In genomic region chr20:37316775-37317170, GRCh38 we compare ENCODE assay signal across 10 cellular contexts. TPM values are rescaled to one million over a fixed set of nuclear protein-coding genes. Genes with fewer than 3 reads are reported as not detected.
DNase-seq lines count a peak whose midpoint lies in the region; ATAC-seq and TF ChIP-seq lines count a peak whose summit lies in the region.
"Had no signal": no experiment of that assay in that cellular context is flagged by ENCODE, and none has a peak within 500 bp of the region (broad histone marks: within the 10 kb centered on the region; RNA-seq: fewer than 3 reads in every experiment).

No MANE protein-coding gene starts in this region.

- no peaks in the 10 kb centered on the region for H4K20me1 ChIP-seq in smooth muscle cell (ENCODE audit: low read depth)

- H2AFZ ChIP-seq in smooth muscle cell (ENCODE audit: low read depth): no peak overlapping the region

- no peak for ATAC-seq in sciatic nerve
- ATAC-seq in gastrocnemius medialis: no peak

- H3K9ac ChIP-seq in smooth muscle cell (ENCODE audit: low read depth): peak overlapping the region; percentile 73

- H3K36me3 ChIP-seq in smooth muscle cell (ENCODE audit: low read depth): no peaks in the 10 kb centered on the region
- peaks cover 0 to 14% of the 10 kb centered on the region in 2 donors for H3K36me3 ChIP-seq in gastrocnemius medialis

- H3K4me1 ChIP-seq in smooth muscle cell (ENCODE audit: low read depth) (peaks cover 51% of the 10 kb centered on the region), gastrocnemius medialis (peaks cover 10 to 30% of the 10 kb centered on the region in 2 donors)

- peak overlapping the region; percentile 86 for H3K27ac Mint-ChIP-seq in activated CD4-positive, alpha-beta T cell treated with anti-CD3 and anti-CD28 coated beads, Interleukin-2, amount 10 ng/mL, durations not matched to agents 7 days and 5 days
- H3K27ac Mint-ChIP-seq in dendritic cell treated with granulocyte-macrophage colony-stimulating factor and Interleukin-4, amounts not matched to agents 40 ng/mL and 50 ng/mL, for 4 days: peak overlapping the region; percentile 87

- peaks cover 29% of the 10 kb centered on the region for H3K4me1 Mint-ChIP-seq in activated CD4-positive, alpha-beta T cell treated with anti-CD3 and anti-CD28 coated beads, Interleukin-2, amount 10 ng/mL, durations not matched to agents 7 days and 5 days
- peaks cover 68% of the 10 kb centered on the region for H3K4me1 Mint-ChIP-seq in dendritic cell treated with granulocyte-macrophage colony-stimulating factor and Interleukin-4, amounts not matched to agents 40 ng/mL and 50 ng/mL, for 4 days (ENCODE audit: low read depth)

- no peaks in the 10 kb centered on the region for H3K9me3 Mint-ChIP-seq in activated CD4-positive, alpha-beta T cell treated with anti-CD3 and anti-CD28 coated beads, Interleukin-2, amount 10 ng/mL, durations not matched to agents 7 days and 5 days
- H3K9me3 Mint-ChIP-seq in dendritic cell treated with granulocyte-macrophage colony-stimulating factor and Interleukin-4, amounts not matched to agents 40 ng/mL and 50 ng/mL, for 4 days: no peaks in the 10 kb centered on the region

- no peaks in the 10 kb centered on the region for H3K27me3 ChIP-seq in smooth muscle cell (ENCODE audit: low read depth)
- H3K27me3 ChIP-seq in gastrocnemius medialis: no peaks in the 10 kb centered on the region

- no peak overlapping the region for H3K4me3 Mint-ChIP-seq in activated CD4-positive, alpha-beta T cell treated with anti-CD3 and anti-CD28 coated beads, Interleukin-2, amount 10 ng/mL, durations not matched to agents 7 days and 5 days
- no peak overlapping the region for H3K4me3 Mint-ChIP-seq in dendritic cell treated with granulocyte-macrophage colony-stimulating factor and Interleukin-4, amounts not matched to agents 40 ng/mL and 50 ng/mL, for 4 days

- peaks cover 7% of the 10 kb centered on the region for H3K79me2 ChIP-seq in smooth muscle cell (ENCODE audit: low read depth)

- no peak for TF ChIP-seq POLR2A in gastrocnemius medialis (IDR thresholded peaks at IDR 0.05)

- intact Hi-C loops in dendritic cell treated with granulocyte-macrophage colony-stimulating factor and Interleukin-4, amounts not matched to agents 40 ng/mL and 50 ng/mL, for 4 days (cut with micrococcal nuclease): loop anchor here (2.0 kb wide), 2 partner anchors 16 to 46 kb away; no protein-coding TSS in a partner anchor
- intact Hi-C loops in sciatic nerve (cut with DNase I): no loop called here
- intact Hi-C loops in gastrocnemius medialis (cut with DNase I; ENCODE audit: low total_unique reads): no loop called here

- in situ Hi-C loops in gastrocnemius medialis (cut with MboI; ENCODE audit: low sequenced_read_pairs in 4 of 4): no loop called here

- WGBS in smooth muscle cell (ENCODE audit: low lambda C conversion rate): 89% methylated on average over 5 of the region's 5 CpGs

- no peaks in the 10 kb centered on the region for H3K27me3 Mint-ChIP-seq in activated CD4-positive, alpha-beta T cell treated with anti-CD3 and anti-CD28 coated beads, Interleukin-2, amount 10 ng/mL, durations not matched to agents 7 days and 5 days
- H3K27me3 Mint-ChIP-seq in dendritic cell treated with granulocyte-macrophage colony-stimulating factor and Interleukin-4, amounts not matched to agents 40 ng/mL and 50 ng/mL, for 4 days: no peaks in the 10 kb centered on the region

- CTCF ChIA-PET in activated CD4-positive, alpha-beta T cell treated with anti-CD3 and anti-CD28 coated beads, Interleukin-2, amount 10 ng/mL, durations not matched to agents 7 days and 5 days (lab: Charles Lee): interaction anchor here (1.5 kb wide), 1 partner anchor 14 kb away, joined by 3 read pairs; no protein-coding TSS in a partner anchor

- H3K27ac ChIP-seq in smooth muscle cell (ENCODE audit: low read depth): peak overlapping the region; percentile 97
- no peak overlapping the region for H3K27ac ChIP-seq in gastrocnemius medialis

- H3K4me3 ChIP-seq in smooth muscle cell (no peak overlapping the region), gastrocnemius medialis (no peak overlapping the region)
- H3K4me3 ChIP-seq: mucosa of descending colon had no signal

- no peak overlapping the region for H3K4me2 ChIP-seq in smooth muscle cell

- DNase-seq in activated CD4-positive, alpha-beta T cell treated with anti-CD3 and anti-CD28 coated beads, Interleukin-2, amount 10 ng/mL, durations not matched to agents 7 days and 5 days: no peak
- DNase-seq in activated CD4-positive, alpha-beta T cell treated with anti-CD3 and anti-CD28 coated beads for 48 hours: no peak
- peak; percentile 28 for DNase-seq in NCI-H748 treated with DMSO at 0.1 percent for 48 hours (lab: John Stamatoyannopoulos, UW)
- no peak for DNase-seq in smooth muscle cell (lab: John Stamatoyannopoulos, UW; ENCODE audit: unreplicated experiment)
- DNase-seq in sciatic nerve (ENCODE audit: low spot score): no peak
- DNase-seq in gastrocnemius medialis: no peak
- DNase-seq in NCI-H524 treated with DMSO at 0.1 percent for 48 hours (lab: John Stamatoyannopoulos, UW): no peak
- DNase-seq: mucosa of descending colon had no signal

- H3K9me3 ChIP-seq in smooth muscle cell (replicated peaks; ENCODE audit: low read depth) (no peaks in the 10 kb centered on the region), gastrocnemius medialis (no peaks in the 10 kb centered on the region)
- H3K9me3 ChIP-seq: mucosa of descending colon had no signal

- POLR2A ChIA-PET in activated CD4-positive, alpha-beta T cell treated with anti-CD3 and anti-CD28 coated beads, Interleukin-2, amount 10 ng/mL, durations not matched to agents 7 days and 5 days (lab: Charles Lee): no interaction called here

- TF ChIP-seq CTCF in smooth muscle cell (IDR thresholded peaks at IDR 0.05; ENCODE audit: borderline replicate concordance, insufficient read depth, poor library complexity, severe bottlenecking) (no peak), gastrocnemius medialis (IDR thresholded peaks at IDR 0.05 in 4 of 5, conservative IDR thresholded peaks at IDR 0.05 in 1 of 5) (no peak)

- peaks cover 45% of the 10 kb centered on the region for H3F3A ChIP-seq in smooth muscle cell (ENCODE audit: low read depth)

- H3K36me3 Mint-ChIP-seq in activated CD4-positive, alpha-beta T cell treated with anti-CD3 and anti-CD28 coated beads, Interleukin-2, amount 10 ng/mL, durations not matched to agents 7 days and 5 days (ENCODE audit: low read depth): peaks cover 11% of the 10 kb centered on the region
- peaks cover 58% of the 10 kb centered on the region for H3K36me3 Mint-ChIP-seq in dendritic cell treated with granulocyte-macrophage colony-stimulating factor and Interleukin-4, amounts not matched to agents 40 ng/mL and 50 ng/mL, for 4 days (ENCODE audit: low read depth)

RNA-seq across cellular contexts. Expression of gene MANBAL, which starts 27.3 kb away (rescaled TPM):
- 10 to 100 TPM; 10.9 to 11.0 TPM for total RNA-seq in activated CD4-positive, alpha-beta T cell treated with anti-CD3 and anti-CD28 coated beads, Interleukin-2, amount 10 ng/mL, durations not matched to agents 7 days and 5 days
- total RNA-seq in smooth muscle cell (28.1 and 33.7 TPM in 2 replicates), sciatic nerve (34.1 TPM), gastrocnemius medialis (10 to 100 TPM in 1 of 4 donors, 1 to 10 TPM in 3; 6.6 to 11.8 (median 7.5) TPM)
- polyA plus RNA-seq in smooth muscle cell: 86.2 and 89.0 TPM in 2 replicates

RNA-seq across cellular contexts. Expression of gene SRC, which starts 29.2 kb away (rescaled TPM):
- 1 to 10 TPM; 2.1 to 2.6 TPM for total RNA-seq in activated CD4-positive, alpha-beta T cell treated with anti-CD3 and anti-CD28 coated beads, Interleukin-2, amount 10 ng/mL, durations not matched to agents 7 days and 5 days
- total RNA-seq in smooth muscle cell: 26.7 and 36.5 TPM in 2 replicates
- polyA plus RNA-seq in smooth muscle cell: 26.0 and 47.7 TPM in 2 replicates
- 23.7 TPM for total RNA-seq in sciatic nerve
- 1 to 10 TPM; 1.0 to 2.3 (median 1.8) TPM for total RNA-seq in gastrocnemius medialis

RNA-seq across cellular contexts. Expression of gene GHRH, which starts 55.2 kb away (rescaled TPM):
- total RNA-seq in activated CD4-positive, alpha-beta T cell treated with anti-CD3 and anti-CD28 coated beads, Interleukin-2, amount 10 ng/mL, durations not matched to agents 7 days and 5 days: not detected
- total RNA-seq in smooth muscle cell: not detected in 2 replicates
- not detected in 2 replicates for polyA plus RNA-seq in smooth muscle cell
- total RNA-seq in sciatic nerve: not detected
- total RNA-seq in gastrocnemius medialis: not detected
- total RNA-seq: mucosa of descending colon had no signal
- polyA plus RNA-seq: adipose tissue had no signal
